1 cellular context compared by ENCODE assay signal in genomic region chr1:205456383-205456867, GRCh38.
TF ChIP-seq lines count a peak whose summit lies in the region.

No MANE protein-coding gene starts in this region.

TF ChIP-seq in HEK293, 187 proteins besides CTCF, POLR2A, EP300 and RAD21 (continued from another document):
- TF ChIP-seq ZNF37A (tag by site-specific recombination; IDR thresholded peaks at IDR 0.05) (no peak), ZNF248 (tag by site-specific recombination; IDR thresholded peaks at IDR 0.05) (no peak), ZNF513 (tag by site-specific recombination; IDR thresholded peaks at IDR 0.05) (no peak), ZNF747 (tag by site-specific recombination; IDR thresholded peaks at IDR 0.05) (no peak), ZNF645 (tag by site-specific recombination; IDR thresholded peaks at IDR 0.05) (no peak), PRDM10 (tag by site-specific recombination; IDR thresholded peaks at IDR 0.05) (no peak), ZBTB26 (tag by site-specific recombination; optimal IDR thresholded peaks at IDR 0.05) (peak; percentile 89)
TF ChIP-seq in HEK293: peak in this region for 8.
